ENCODE assay signal across 9 cellular contexts in genomic region chr7:867406-868188, GRCh38. TPM values are rescaled to one million over a fixed set of nuclear protein-coding genes. Genes with fewer than 3 reads are reported as not detected.
DNase-seq lines count a peak whose midpoint lies in the region; ATAC-seq and TF ChIP-seq lines count a peak whose summit lies in the region.
"Had no signal": no experiment of that assay in that cellular context is flagged by ENCODE, and none has a peak within 500 bp of the region (broad histone marks: within the 10 kb centered on the region; RNA-seq: fewer than 3 reads in every experiment).

No MANE protein-coding gene starts in this region.

- no peak overlapping the region for H2BK5ac ChIP-seq in trophoblast cell (ENCODE audit: low read depth, low read length, poor library complexity)

- no peak overlapping the region for H4K12ac ChIP-seq in trophoblast cell (ENCODE audit: low read depth, low read length)

- H2BK12ac ChIP-seq in trophoblast cell (ENCODE audit: low read length) = no peak overlapping the region

- H3K36me3 ChIP-seq in trophoblast cell (ENCODE audit: control insufficient read depth in 1 of 2, insufficient read depth in 2 of 2, low read length in 2 of 2) = peaks cover 51 to 53% of the 10 kb centered on the region in 2 experiments

- intact Hi-C loops in left ventricle myocardium superior (cut with micrococcal nuclease) = no loop called here

- no peaks in the 10 kb centered on the region for H3K27me3 ChIP-seq in trophoblast cell (ENCODE audit: insufficient read depth, low read length)

- no peak overlapping the region for H3K14ac ChIP-seq in trophoblast cell (ENCODE audit: low read length)

- in situ Hi-C loops in astrocyte of the spinal cord (cut with HindIII; ENCODE audit: low sequenced_read_pairs) = no loop called here

- peak; percentile 17 for TF ChIP-seq CTCF in astrocyte of the spinal cord (IDR thresholded peaks at IDR 0.05; ENCODE audit: low read depth, low read length)

- H3K4me1 ChIP-seq in trophoblast cell (ENCODE audit: control insufficient read depth in 1 of 2, insufficient read depth in 2 of 2, low read length in 2 of 2) = no peaks in the 10 kb centered on the region

- no peaks in the 10 kb centered on the region for H3K79me2 ChIP-seq in trophoblast cell (ENCODE audit: control insufficient read depth, insufficient read depth, low read length, poor library complexity)

- H4K91ac ChIP-seq in trophoblast cell (ENCODE audit: low read depth, low read length) = no peak overlapping the region

- ATAC-seq in left ventricle myocardium superior (peak; percentile 78), HG02798 (IDR thresholded peaks at IDR 0.05; ENCODE audit: poor library complexity, unreplicated experiment) (no peak)

- H3K23ac ChIP-seq in trophoblast cell (ENCODE audit: low read length) = no peak overlapping the region

- no peak overlapping the region for H3K18ac ChIP-seq in trophoblast cell (ENCODE audit: low read length)

- peak; percentile 49 for DNase-seq in GM04503 (ENCODE audit: low read depth)
- peak; percentile 69 for DNase-seq in astrocyte of the spinal cord (ENCODE audit: low read depth, low spot score)
- DNase-seq in left ventricle myocardium superior = peak; percentile 69
- DNase-seq in skeletal muscle cell (ENCODE audit: low read depth) = peak; percentile 6
- DNase-seq in NCI-H446 treated with DMSO at 0.1 percent for 48 hours (lab: John Stamatoyannopoulos, UW) = no peak
- no peak for DNase-seq in OCI-M2 (lab: John Stamatoyannopoulos, UW; ENCODE audit: unreplicated experiment)
- no peak for DNase-seq in trophoblast cell
- DNase-seq: NCI-H187 had no signal

- H2AFZ ChIP-seq in trophoblast cell (ENCODE audit: insufficient read depth, low read length, poor library complexity) = no peak overlapping the region

- peaks cover 1% of the 10 kb centered on the region for H3K9me3 ChIP-seq in trophoblast cell (ENCODE audit: insufficient read depth, low read depth, low read length)

- H3K79me1 ChIP-seq in trophoblast cell (ENCODE audit: low read length) = no peaks in the 10 kb centered on the region

- no peak overlapping the region for H3K4me2 ChIP-seq in trophoblast cell (ENCODE audit: low read length)

- no peak overlapping the region for H3K27ac ChIP-seq in trophoblast cell (ENCODE audit: low read depth, low read length)

- H3K9ac ChIP-seq in trophoblast cell (ENCODE audit: low read length) = no peak overlapping the region

- no peak overlapping the region for H2AK5ac ChIP-seq in trophoblast cell (ENCODE audit: low read length)

- H2BK120ac ChIP-seq in trophoblast cell (ENCODE audit: insufficient read depth, low read length, poor library complexity) = no peak overlapping the region

- H3K4me3 ChIP-seq in astrocyte of the spinal cord (ENCODE audit: low read depth, low read length) (no peak overlapping the region), skeletal muscle cell (ENCODE audit: low read depth, low read length) (no peak overlapping the region), trophoblast cell (ENCODE audit: low read depth, low read length) (no peak overlapping the region)

- WGBS in trophoblast cell (ENCODE audit: extremely low coverage, insufficient coverage, insufficient read length) = no CpG with 5 or more reads among the region's 22 CpGs

- no peak overlapping the region for H4K8ac ChIP-seq in trophoblast cell (ENCODE audit: low read depth, low read length)

- no peak overlapping the region for H3K4ac ChIP-seq in trophoblast cell (ENCODE audit: low read depth, low read length)

RNA-seq across cellular contexts. Expression of gene GET4, which starts 8.8 kb away (rescaled TPM):
- total RNA-seq in left ventricle myocardium superior = 20.6 TPM
- polyA plus RNA-seq in trophoblast cell (2013) = 81.6 and 84.3 TPM in 2 replicates

RNA-seq across cellular contexts. Expression of gene SUN1, which starts 35.3 kb away (rescaled TPM):
- 186 TPM for total RNA-seq in left ventricle myocardium superior
- 85.9 and 88.3 TPM in 2 replicates for polyA plus RNA-seq in trophoblast cell (2013)

Comparison
In these comparisons a context has a peak if more than half of its experiments do, and no peak if none do; other contexts are left out.
1. DNase-seq: peak in GM04503 (single experiment), astrocyte of the spinal cord (single experiment), left ventricle myocardium superior (single experiment) and skeletal muscle cell (single experiment); none in NCI-H446 treated with DMSO at 0.1 percent for 48 hours (single experiment), OCI-M2 (single experiment) and trophoblast cell (0 of 2).